Comparison of ENCODE assay signal across 8 cellular contexts in genomic region chr5:88680253-88681132, GRCh38.
A peak's percentile ranks its signal among the peaks of the same experiment; 100 is the strongest.
DNase-seq lines count a peak whose midpoint lies in the region; ATAC-seq and TF ChIP-seq lines count a peak whose summit lies in the region.

No MANE protein-coding gene starts in this region.

- H3K27ac ChIP-seq in trophoblast cell (ENCODE audit: low read depth, low read length) (no peak overlapping the region), transverse colon (no peak overlapping the region)

- H3K9ac ChIP-seq in trophoblast cell (ENCODE audit: low read length): no peak overlapping the region

- no peak overlapping the region for H3K23ac ChIP-seq in trophoblast cell (ENCODE audit: low read length)

- peaks cover 2 to 6% of the 10 kb centered on the region in 2 experiments for H3K4me1 ChIP-seq in trophoblast cell (ENCODE audit: control insufficient read depth in 1 of 2, insufficient read depth in 2 of 2, low read length in 2 of 2)
- H3K4me1 ChIP-seq in transverse colon: peaks cover 5 to 22% (median 17%) of the 10 kb centered on the region in 4 donors

- no peak overlapping the region for H2BK12ac ChIP-seq in trophoblast cell (ENCODE audit: low read length)

- no peak for TF ChIP-seq POLR2A in transverse colon (IDR thresholded peaks at IDR 0.05)

- no peak overlapping the region for H3K18ac ChIP-seq in trophoblast cell (ENCODE audit: low read length)

- DNase-seq in DMS53 (lab: John Stamatoyannopoulos, UW) (peak; percentile 89), HUDEP-2 (lab: John Stamatoyannopoulos, UW; ENCODE audit: unreplicated experiment in 76 of 76) (peak in 53 of 76 experiments; percentile 2 to 68 (median 43)), SK-N-DZ (ENCODE audit: low spot score) (peak; percentile 37), Right ventricle myocardium inferior (ENCODE audit: missing footprints) (peak; percentile 82), trophoblast cell (peak; percentile 43 to 76), transverse colon (peak; percentile 75)
- DNase-seq in activated naive CD4-positive, alpha-beta T cell (lab: John Stamatoyannopoulos, UW): peak; percentile 47 to 75 (median 68)

- no peak overlapping the region for H4K12ac ChIP-seq in trophoblast cell (ENCODE audit: low read depth, low read length)

- H4K91ac ChIP-seq in trophoblast cell (ENCODE audit: low read depth, low read length): no peak overlapping the region

- H3K79me1 ChIP-seq in trophoblast cell (ENCODE audit: low read length): no peaks in the 10 kb centered on the region

- no peak overlapping the region for H3K4ac ChIP-seq in trophoblast cell (ENCODE audit: low read depth, low read length)

- intact Hi-C loops in Right ventricle myocardium inferior (cut with DNase I): loop anchor here (2.0 to 10.0 kb wide), 2 partner anchors 538 to 1266 kb away; partner anchors contain the start of gene CCNH
- intact Hi-C loops in transverse colon (cut with DNase I; ENCODE audit: low total_unique reads): no loop called here

- no peaks in the 10 kb centered on the region for H3K79me2 ChIP-seq in trophoblast cell (ENCODE audit: control insufficient read depth, insufficient read depth, low read length, poor library complexity)

- H3K36me3 ChIP-seq in trophoblast cell (ENCODE audit: control insufficient read depth in 1 of 2, insufficient read depth in 2 of 2, low read length in 2 of 2): no peaks in the 10 kb centered on the region
- H3K36me3 ChIP-seq in transverse colon: no peaks in the 10 kb centered on the region

- peak overlapping the region; percentile 30 for H3K4me3 ChIP-seq in trophoblast cell (ENCODE audit: low read depth, low read length)
- peak overlapping the region; percentile 28 to 49 (median 32) for H3K4me3 ChIP-seq in transverse colon

- H3K4me2 ChIP-seq in trophoblast cell (ENCODE audit: low read length): peak overlapping the region; percentile 84

- peak; percentile 80 to 98 (median 93) for TF ChIP-seq CTCF in transverse colon (IDR thresholded peaks at IDR 0.05)

- no peak for TF ChIP-seq EP300 in transverse colon (IDR thresholded peaks at IDR 0.05; ENCODE audit: low read depth)

- H2AFZ ChIP-seq in trophoblast cell (ENCODE audit: insufficient read depth, low read length, poor library complexity): peak overlapping the region; percentile 69

- no peak overlapping the region for H4K8ac ChIP-seq in trophoblast cell (ENCODE audit: low read depth, low read length)

- no peak overlapping the region for H3K14ac ChIP-seq in trophoblast cell (ENCODE audit: low read length)

- in situ Hi-C loops in transverse colon (cut with MboI; ENCODE audit: low pct_ligation_motif_present in 1 of 4, low pct_unique_long_range_greater_than_20kb in 1 of 4, low sequenced_read_pairs in 3 of 4): loop anchor here in 3 of 4 donors (10.0 to 25.0 kb wide), 4 partner anchors 536 to 1268 kb away; partner anchors contain the start of gene CCNH (in 1 of the 3)

- H2BK5ac ChIP-seq in trophoblast cell (ENCODE audit: low read depth, low read length, poor library complexity): no peak overlapping the region

- H3K27me3 ChIP-seq in trophoblast cell (ENCODE audit: insufficient read depth, low read length): peaks cover 76% of the 10 kb centered on the region
- peaks cover 98% of the 10 kb centered on the region for H3K27me3 ChIP-seq in transverse colon

- WGBS in trophoblast cell (ENCODE audit: extremely low coverage, insufficient coverage, insufficient read length): no CpG with 5 or more reads among the region's 61 CpGs
- 4 to 33% methylated on average over 9 to 58 of the region's 61 CpGs for WGBS in transverse colon (ENCODE audit: low coverage in 1 of 2), 2 donors

- H2BK120ac ChIP-seq in trophoblast cell (ENCODE audit: insufficient read depth, low read length, poor library complexity): no peak overlapping the region

- no peak overlapping the region for H2AK5ac ChIP-seq in trophoblast cell (ENCODE audit: low read length)

- H3K9me3 ChIP-seq in trophoblast cell (ENCODE audit: insufficient read depth, low read depth, low read length) (no peaks in the 10 kb centered on the region), transverse colon (no peaks in the 10 kb centered on the region)

- ATAC-seq in GM21423 (IDR thresholded peaks at IDR 0.05; ENCODE audit: unreplicated experiment) (peak; percentile 77), Right ventricle myocardium inferior (peak; percentile 82)

Comparison
In these comparisons a context has a peak if more than half of its experiments do, and no peak if none do; other contexts are left out.
1. DNase-seq: peak in every context shown above with its lines; median percentile 89 in DMS53; 82 in Right ventricle myocardium inferior; 75 in transverse colon; 68 in activated naive CD4-positive, alpha-beta T cell; 60 in trophoblast cell; 43 in HUDEP-2; 37 in SK-N-DZ.